Comparison of ENCODE assay signal across 15 cellular contexts in the genomic region with DNA sequence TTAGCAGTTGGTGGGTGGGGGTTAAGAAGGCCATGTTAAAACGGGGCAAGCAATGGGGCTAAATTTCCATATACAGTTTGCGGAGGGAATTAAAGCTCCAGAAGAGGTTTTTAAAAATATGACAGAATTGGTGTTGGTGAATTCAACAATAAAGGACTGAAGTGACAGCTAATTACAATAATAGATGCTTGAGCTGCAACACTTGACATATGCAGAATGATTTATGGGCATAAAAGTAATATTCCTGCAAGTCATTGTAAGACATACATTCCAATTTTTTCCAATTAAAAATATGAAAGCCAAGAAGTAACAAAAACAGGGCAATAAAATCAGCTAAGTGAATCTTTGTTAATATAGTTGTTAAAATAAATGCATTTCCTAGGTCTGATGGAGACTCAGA.
DNase-seq lines count a peak whose midpoint lies in the region; ATAC-seq and FAIRE-seq lines count a peak whose summit lies in the region.
"Had no signal": no experiment of that assay in that cellular context is flagged by ENCODE, and none has a peak within 500 bp of the region (broad histone marks: within the 10 kb centered on the region; RNA-seq: fewer than 3 reads in every experiment).

No MANE protein-coding gene starts in this region.

- CTCF ChIA-PET in activated CD4-positive, alpha-beta T cell treated with anti-CD3 and anti-CD28 coated beads for 36 hours (lab: Charles Lee), result no interaction called here

- H3K9me3 Mint-ChIP-seq in activated CD4-positive, alpha-beta T cell treated with anti-CD3 and anti-CD28 coated beads for 36 hours (ENCODE audit: low read depth), result no peaks in the 10 kb centered on the region
- H3K9me3 Mint-ChIP-seq: CD8-positive, alpha-beta T cell had no signal

- H3K27me3 Mint-ChIP-seq in activated CD4-positive, alpha-beta T cell treated with anti-CD3 and anti-CD28 coated beads for 36 hours, result peaks cover 1% of the 10 kb centered on the region
- H3K27me3 Mint-ChIP-seq: B cell had no signal

- intact Hi-C loops in activated CD4-positive, alpha-beta T cell treated with anti-CD3 and anti-CD28 coated beads for 36 hours (cut with DNase I, micrococcal nuclease), result no loop called here

- peak; percentile 5 for FAIRE-seq in TTC549 (lab: Jason Lieb, UNC)

- ATAC-seq in activated CD4-positive, alpha-beta T cell treated with anti-CD3 and anti-CD28 coated beads for 36 hours, result no peak
- ATAC-seq: CD8-positive, alpha-beta T cell; HCT116 had no signal

- H3K4me1 Mint-ChIP-seq in activated CD4-positive, alpha-beta T cell treated with anti-CD3 and anti-CD28 coated beads for 36 hours, result no peaks in the 10 kb centered on the region
- H3K4me1 Mint-ChIP-seq: B cell had no signal

- no peak overlapping the region for H3K4me3 Mint-ChIP-seq in activated CD4-positive, alpha-beta T cell treated with anti-CD3 and anti-CD28 coated beads for 36 hours
- H3K4me3 Mint-ChIP-seq: B cell; CD8-positive, alpha-beta T cell had no signal

- H3K36me3 Mint-ChIP-seq in activated CD4-positive, alpha-beta T cell treated with anti-CD3 and anti-CD28 coated beads for 36 hours (ENCODE audit: low read depth), result no peaks in the 10 kb centered on the region
- H3K36me3 Mint-ChIP-seq: CD8-positive, alpha-beta T cell had no signal

- DNase-seq in NCI-H446 treated with DMSO at 0.1 percent for 48 hours (lab: John Stamatoyannopoulos, UW) (peak; percentile 39), NCI-H446 (lab: John Stamatoyannopoulos, UW) (no peak), NCI-H1436 treated with DMSO at 0.1 percent for 48 hours (lab: John Stamatoyannopoulos, UW) (peak; percentile 69), NCI-H1092 (lab: John Stamatoyannopoulos, UW) (no peak)
- DNase-seq in stimulated activated CD4-positive, alpha-beta T cell treated with anti-CD3 and anti-CD28 coated beads, Interleukin-15, amount 100 ng/mL, for 24 hours, result no peak
- no peak for DNase-seq in activated CD4-positive, alpha-beta T cell treated with anti-CD3 and anti-CD28 coated beads for 36 hours
- DNase-seq: Calu3; CD8-positive, alpha-beta T cell; DMS79 treated with DMSO at 0.1 percent for 48 hours; GF-D8; GOT3; H7 had no signal

- POLR2A ChIA-PET in activated CD4-positive, alpha-beta T cell treated with anti-CD3 and anti-CD28 coated beads for 36 hours (lab: Charles Lee), result no interaction called here

- no peak overlapping the region for H3K27ac Mint-ChIP-seq in activated CD4-positive, alpha-beta T cell treated with anti-CD3 and anti-CD28 coated beads for 36 hours
- H3K27ac Mint-ChIP-seq: B cell; CD8-positive, alpha-beta T cell had no signal

Comparison
In these comparisons a context has a peak if more than half of its experiments do, and no peak if none do; other contexts are left out.
1. DNase-seq: peak in NCI-H446 treated with DMSO at 0.1 percent for 48 hours (single experiment) and NCI-H1436 treated with DMSO at 0.1 percent for 48 hours (single experiment); none in NCI-H446 (0 of 2), stimulated activated CD4-positive, alpha-beta T cell treated with anti-CD3 and anti-CD28 coated beads, Interleukin-15, amount 100 ng/mL, for 24 hours (single experiment), NCI-H1092 (single experiment) and activated CD4-positive, alpha-beta T cell treated with anti-CD3 and anti-CD28 coated beads for 36 hours (single experiment).